8 cellular contexts compared by ENCODE assay signal in the genomic region with DNA sequence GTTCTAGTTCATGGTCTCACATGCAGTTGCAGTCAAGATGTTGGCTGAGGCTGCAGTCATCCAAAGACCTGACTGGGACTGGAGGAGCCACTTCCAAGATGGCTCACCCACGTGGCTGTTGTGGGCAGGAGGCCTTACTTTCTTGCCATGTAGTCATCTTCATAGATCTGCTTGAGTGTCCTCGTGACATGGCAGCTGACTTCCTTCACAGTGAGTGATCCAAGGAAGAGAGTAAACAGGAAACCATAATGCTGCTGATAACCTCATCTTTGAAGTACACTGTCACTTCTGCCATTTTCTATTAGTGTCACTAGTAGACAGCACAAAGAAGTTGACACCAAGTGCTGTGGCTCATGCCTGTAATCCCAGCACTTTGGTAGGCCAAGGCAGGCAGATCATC. TPM values are rescaled to one million over a fixed set of nuclear protein-coding genes. Genes with fewer than 3 reads are reported as not detected.
DNase-seq lines count a peak whose midpoint lies in the region; ATAC-seq and TF ChIP-seq lines count a peak whose summit lies in the region.

No MANE protein-coding gene starts in this region.

- peak overlapping the region; percentile 76 for H3K27ac Mint-ChIP-seq in activated CD4-positive, alpha-beta T cell treated with anti-CD3 and anti-CD28 coated beads for 36 hours

- no peak for TF ChIP-seq CTCF in heart left ventricle (IDR thresholded peaks at IDR 0.05)

- H3K18ac ChIP-seq in neuronal stem cell (ENCODE audit: low read length): peak overlapping the region; percentile 27

- no peak overlapping the region for H2AFZ ChIP-seq in neuronal stem cell (ENCODE audit: low read length)

- H3K4me3 Mint-ChIP-seq in activated CD4-positive, alpha-beta T cell treated with anti-CD3 and anti-CD28 coated beads for 36 hours: no peak overlapping the region

- H3K9me3 ChIP-seq in neuronal stem cell (replicated peaks in 1 of 2; ENCODE audit: control insufficient read depth in 2 of 2, insufficient read depth in 1 of 2, low read depth in 1 of 2, low read length in 2 of 2): no peaks in the 10 kb centered on the region
- no peaks in the 10 kb centered on the region for H3K9me3 ChIP-seq in heart left ventricle

- no peak overlapping the region for H2BK5ac ChIP-seq in neuronal stem cell (ENCODE audit: low read length)

- H3K36me3 Mint-ChIP-seq in activated CD4-positive, alpha-beta T cell treated with anti-CD3 and anti-CD28 coated beads for 36 hours (ENCODE audit: low read depth): no peaks in the 10 kb centered on the region

- H4K8ac ChIP-seq in neuronal stem cell (ENCODE audit: low read depth, low read length): no peak overlapping the region

- H3K9me3 Mint-ChIP-seq in activated CD4-positive, alpha-beta T cell treated with anti-CD3 and anti-CD28 coated beads for 36 hours (ENCODE audit: low read depth): peaks cover 2% of the 10 kb centered on the region

- H3K27me3 Mint-ChIP-seq in activated CD4-positive, alpha-beta T cell treated with anti-CD3 and anti-CD28 coated beads for 36 hours: peaks cover 2% of the 10 kb centered on the region

- no peaks in the 10 kb centered on the region for H3K27me3 ChIP-seq in neuronal stem cell (ENCODE audit: control insufficient read depth in 3 of 3, insufficient read depth in 3 of 3, low read depth in 1 of 3, low read length in 3 of 3)
- no peaks in the 10 kb centered on the region for H3K27me3 ChIP-seq in heart left ventricle

- H3K4me1 Mint-ChIP-seq in activated CD4-positive, alpha-beta T cell treated with anti-CD3 and anti-CD28 coated beads for 36 hours: peaks cover 31% of the 10 kb centered on the region

- POLR2A ChIA-PET in activated CD4-positive, alpha-beta T cell treated with anti-CD3 and anti-CD28 coated beads for 36 hours (lab: Charles Lee): interaction anchor here (0.6 to 0.9 kb wide), 2 partner anchors 40 to 1044 kb away, joined by 3 read pairs; a partner anchor contains a TSS

- in situ Hi-C loops in G401 (cut with HindIII; ENCODE audit: low sequenced_read_pairs) (no loop called here), ACHN (cut with HindIII; ENCODE audit: low pct_ligation_motif_present, low pct_unique_long_range_greater_than_20kb, low sequenced_read_pairs) (no loop called here)

- H4K91ac ChIP-seq in neuronal stem cell (ENCODE audit: low read depth, low read length, poor library complexity): no peak overlapping the region

- CTCF ChIA-PET in activated CD4-positive, alpha-beta T cell treated with anti-CD3 and anti-CD28 coated beads for 36 hours (lab: Charles Lee): interaction anchor here (0.6 to 1.2 kb wide), 3 partner anchors 19 to 320 kb away, joined by 3 to 4 read pairs (median 3); no protein-coding TSS in a partner anchor

- no peak overlapping the region for H3K4me2 ChIP-seq in neuronal stem cell (ENCODE audit: insufficient read depth, low read length, poor library complexity, severe bottlenecking)

- no peak overlapping the region for H2BK120ac ChIP-seq in neuronal stem cell (ENCODE audit: low read depth, low read length)

- no peak overlapping the region for H2BK12ac ChIP-seq in neuronal stem cell (ENCODE audit: low read length)

- intact Hi-C loops in activated CD4-positive, alpha-beta T cell treated with anti-CD3 and anti-CD28 coated beads for 36 hours (cut with DNase I, micrococcal nuclease): loop anchor here (1.0 kb wide), 2 partner anchors 10 to 66 kb away; no protein-coding TSS in a partner anchor
- intact Hi-C loops in heart left ventricle (cut with DNase I): no loop called here

- H3K4ac ChIP-seq in neuronal stem cell (ENCODE audit: low read length): no peak overlapping the region

- H3K27ac ChIP-seq in neuronal stem cell (replicated peaks; ENCODE audit: low read length) (no peak overlapping the region), heart left ventricle (peak overlapping the region in 1 of 12 donors; percentile 69)

- no CpG with 5 or more reads among the region's 2 CpGs for WGBS in neuronal stem cell (ENCODE audit: extremely low coverage in 2 of 2, insufficient read length in 2 of 2, insufficient replicate concordance in 1 of 2), 2 donors
- WGBS in heart left ventricle, 4 donors: 42 to 77% (median 54%) methylated on average over 2 of the region's 2 CpGs

- H3K4me1 ChIP-seq in neuronal stem cell (ENCODE audit: control insufficient read depth in 2 of 2, insufficient read depth in 1 of 2, low read depth in 1 of 2, low read length in 2 of 2) (no peaks in the 10 kb centered on the region), heart left ventricle (peaks cover 0 to 27% (median 0%) of the 10 kb centered on the region in 12 donors)

- H3K4me3 ChIP-seq in neuronal stem cell (ENCODE audit: low read length in 2 of 2) (no peak overlapping the region), heart left ventricle (no peak overlapping the region)

- no peak overlapping the region for H2BK15ac ChIP-seq in neuronal stem cell (ENCODE audit: low read length)

- H3K23ac ChIP-seq in neuronal stem cell (ENCODE audit: low read depth, low read length, poor library complexity): no peak overlapping the region

- H3K36me3 ChIP-seq in neuronal stem cell (replicated peaks in 1 of 2; ENCODE audit: control insufficient read depth in 2 of 2, insufficient read depth in 2 of 2, low read length in 2 of 2) (no peaks in the 10 kb centered on the region), heart left ventricle (no peaks in the 10 kb centered on the region)

- no peak overlapping the region for H2AK5ac ChIP-seq in neuronal stem cell (ENCODE audit: low read depth, low read length)

- H3K9ac ChIP-seq in neuronal stem cell (ENCODE audit: low read depth, low read length, poor library complexity): no peak overlapping the region

- H3K79me1 ChIP-seq in neuronal stem cell (ENCODE audit: low read depth, low read length): no peaks in the 10 kb centered on the region

- DNase-seq in activated CD4-positive, alpha-beta T cell treated with anti-CD3 and anti-CD28 coated beads for 36 hours: peak; percentile 85
- no peak for DNase-seq in neuronal stem cell (ENCODE audit: low spot score)
- no peak for DNase-seq in G401 (ENCODE audit: low spot score)
- no peak for DNase-seq in kidney glomerular epithelial cell (lab: John Stamatoyannopoulos, UW)
- DNase-seq in heart left ventricle: no peak
- DNase-seq in ACHN: no peak

- no peak overlapping the region for H3K14ac ChIP-seq in neuronal stem cell (ENCODE audit: low read length)

- peak; percentile 61 for ATAC-seq in GM18505 (IDR thresholded peaks at IDR 0.05; ENCODE audit: unreplicated experiment)
- ATAC-seq in HG03039 (IDR thresholded peaks at IDR 0.05; ENCODE audit: unreplicated experiment): peak; percentile 56
- peak; percentile 88 for ATAC-seq in activated CD4-positive, alpha-beta T cell treated with anti-CD3 and anti-CD28 coated beads for 36 hours
- no peak for ATAC-seq in heart left ventricle

- TF ChIP-seq POLR2A in GM18505 (IDR thresholded peaks at IDR 0.05; ENCODE audit: borderline replicate concordance, extremely low read depth, insufficient read depth, insufficient read length) (no peak), heart left ventricle (IDR thresholded peaks at IDR 0.05) (no peak)

RNA-seq across cellular contexts. Expression of a gene that starts 40.1 kb away (rescaled TPM):
- total RNA-seq in activated CD4-positive, alpha-beta T cell treated with anti-CD3 and anti-CD28 coated beads for 36 hours: 10 to 100 TPM; 41.4 to 46.3 TPM
- 92.2 TPM for polyA plus RNA-seq in neuronal stem cell (2013, experiment 1 of 2)
- polyA plus RNA-seq in neuronal stem cell (2013, experiment 2 of 2): 90.4 TPM
- 11.5 and 41.3 TPM in 2 replicates for total RNA-seq in G401 (2014; rRNA removed; shearing (Covaris generic))
- total RNA-seq in heart left ventricle: 10 to 100 TPM; 15.2 to 54.7 (median 40.7) TPM
- polyA plus RNA-seq in heart left ventricle: 10 to 100 TPM; 21.8 to 42.0 TPM

Comparison
In these comparisons a context has a peak if more than half of its experiments do, and no peak if none do; other contexts are left out.
1. ATAC-seq: peak in GM18505 (single experiment), HG03039 (single experiment) and activated CD4-positive, alpha-beta T cell treated with anti-CD3 and anti-CD28 coated beads for 36 hours (single experiment); none in heart left ventricle (0 of 4).
2. intact Hi-C loops: an anchor here in activated CD4-positive, alpha-beta T cell treated with anti-CD3 and anti-CD28 coated beads for 36 hours (1.0 kb wide); none called in heart left ventricle.